Comparison of ENCODE assay signal across 17 cellular contexts in genomic region chr12:98533723-98534251, GRCh38. TPM values are rescaled to one million over a fixed set of nuclear protein-coding genes. Genes with fewer than 3 reads are reported as not detected.
DNase-seq lines count a peak whose midpoint lies in the region; ATAC-seq and TF ChIP-seq lines count a peak whose summit lies in the region.
"Had no signal": no experiment of that assay in that cellular context is flagged by ENCODE, and none has a peak within 500 bp of the region (broad histone marks: within the 10 kb centered on the region; RNA-seq: fewer than 3 reads in every experiment).

No MANE protein-coding gene starts in this region.

- intact Hi-C loops in Caco-2 (cut with micrococcal nuclease; ENCODE audit: unreplicated experiment): loop anchor here (1.0 to 5.0 kb wide), 2 partner anchors 58 to 119 kb away; no protein-coding TSS in a partner anchor
- intact Hi-C loops in left colon (cut with DNase I, micrococcal nuclease): no loop called here

- TF ChIP-seq CTCF in 22Rv1 (IDR thresholded peaks at IDR 0.05) (no peak), Caco-2 (IDR thresholded peaks at IDR 0.05; ENCODE audit: insufficient read depth in 1 of 2, low read depth in 1 of 2, low read length in 1 of 2, severe bottlenecking in 1 of 2, unreplicated experiment in 1 of 2) (no peak), GM10248 (IDR thresholded peaks at IDR 0.05; ENCODE audit: control extremely low read depth, extremely low read depth, low read depth, missing control alignments) (no peak)

- peaks cover 97% of the 10 kb centered on the region for H3K36me3 Mint-ChIP-seq in Caco-2 (ENCODE audit: insufficient read depth, unreplicated experiment)
- H3K36me3 Mint-ChIP-seq in activated naive CD8-positive, alpha-beta T cell treated with anti-CD3 and anti-CD28 coated beads for 36 hours: peaks cover 25% of the 10 kb centered on the region

- H3K27ac ChIP-seq in 22Rv1: peak overlapping the region; percentile 34
- H3K27ac ChIP-seq: BLaER1, brain microvascular endothelial cell had no signal

- H3K9me3 ChIP-seq in Caco-2: no peaks in the 10 kb centered on the region
- H3K9me3 ChIP-seq: BLaER1 had no signal

- H3K36me3 ChIP-seq in Caco-2 (ENCODE audit: control insufficient read depth, insufficient read depth, low read length): peaks cover 2% of the 10 kb centered on the region

- H3K4me3 Mint-ChIP-seq in Caco-2 (ENCODE audit: unreplicated experiment): no peak overlapping the region
- H3K4me3 Mint-ChIP-seq in activated naive CD8-positive, alpha-beta T cell treated with anti-CD3 and anti-CD28 coated beads for 36 hours: no peak overlapping the region
- H3K4me3 Mint-ChIP-seq: mesothelial cell of epicardium had no signal

- peaks cover 19% of the 10 kb centered on the region for H3K4me1 ChIP-seq in Caco-2
- H3K4me1 ChIP-seq: BLaER1 had no signal

- H3K9me3 Mint-ChIP-seq in Caco-2 (ENCODE audit: unreplicated experiment): no peaks in the 10 kb centered on the region
- no peaks in the 10 kb centered on the region for H3K9me3 Mint-ChIP-seq in activated naive CD8-positive, alpha-beta T cell treated with anti-CD3 and anti-CD28 coated beads for 36 hours
- H3K9me3 Mint-ChIP-seq: mesothelial cell of epicardium had no signal

- no TSS peak for BruUV-seq in Caco-2 (replicated peaks; lab: Mats Ljungman, UMichigan)

- peak; percentile 47 to 64 for DNase-seq in Caco-2
- no peak for DNase-seq in activated naive CD8-positive, alpha-beta T cell treated with anti-CD3 and anti-CD28 coated beads for 36 hours
- no peak for DNase-seq in left colon
- DNase-seq in GM10248 (ENCODE audit: extremely low spot score): no peak
- no peak for DNase-seq in NCI-H2107 treated with DMSO at 0.1 percent for 48 hours (lab: John Stamatoyannopoulos, UW; ENCODE audit: unreplicated experiment)
- DNase-seq: activated CD8-positive, alpha-beta memory T cell treated with anti-CD3 and anti-CD28 coated beads for 24 hours; activated effector memory CD4-positive, alpha-beta T cell treated with anti-CD3 and anti-CD28 coated beads, Interleukin-2, amount 50 U/mL, for 16 hours; brain microvascular endothelial cell; DMS79; effector memory CD4-positive, alpha-beta T cell; NCI-H2107; substantia nigra had no signal

- peak; percentile 26 for ATAC-seq in left colon
- no peak for ATAC-seq in GM21423 (IDR thresholded peaks at IDR 0.05; ENCODE audit: unreplicated experiment)
- no peak for ATAC-seq in GM21723 (IDR thresholded peaks at IDR 0.05; ENCODE audit: unreplicated experiment)

- POLR2A ChIA-PET in Caco-2 (lab: Charles Lee): interaction anchor here (0.6 to 0.7 kb wide), 4 partner anchors 13 to 692 kb away, joined by 3 to 4 read pairs (median 3); partner anchors contain the start of genes SLC25A3 and TMPO
- POLR2A ChIA-PET in GM10248 (lab: Yijun Ruan, JAX): no interaction called here

- CTCF ChIA-PET in Caco-2 (lab: Charles Lee): interaction anchor here (0.6 to 1.8 kb wide), 5 partner anchors 12 to 77 kb away, joined by 3 to 11 read pairs (median 4); no protein-coding TSS in a partner anchor
- CTCF ChIA-PET in GM10248 (lab: Yijun Ruan, JAX): interaction anchor here (0.6 to 3.5 kb wide), 8 partner anchors 9 to 120 kb away, joined by 3 to 22 read pairs (median 6); partner anchors contain the start of gene TMPO

- no peaks in the 10 kb centered on the region for H3K27me3 ChIP-seq in Caco-2 (replicated peaks; ENCODE audit: control insufficient read depth, insufficient read depth, low read length)
- H3K27me3 ChIP-seq: BLaER1, brain microvascular endothelial cell had no signal

- no peaks in the 10 kb centered on the region for H3K27me3 Mint-ChIP-seq in Caco-2 (ENCODE audit: insufficient read depth, unreplicated experiment)
- no peaks in the 10 kb centered on the region for H3K27me3 Mint-ChIP-seq in activated naive CD8-positive, alpha-beta T cell treated with anti-CD3 and anti-CD28 coated beads for 36 hours

- no peak overlapping the region for H3K4me3 ChIP-seq in Caco-2 (ENCODE audit: low read depth, low read length)
- H3K4me3 ChIP-seq: BLaER1 had no signal

- peaks cover 4% of the 10 kb centered on the region for H3K4me1 Mint-ChIP-seq in Caco-2 (ENCODE audit: low read depth, unreplicated experiment)
- peaks cover 22% of the 10 kb centered on the region for H3K4me1 Mint-ChIP-seq in activated naive CD8-positive, alpha-beta T cell treated with anti-CD3 and anti-CD28 coated beads for 36 hours
- H3K4me1 Mint-ChIP-seq: mesothelial cell of epicardium had no signal

- peak overlapping the region; percentile 69 for H3K27ac Mint-ChIP-seq in Caco-2 (ENCODE audit: unreplicated experiment)
- H3K27ac Mint-ChIP-seq in activated naive CD8-positive, alpha-beta T cell treated with anti-CD3 and anti-CD28 coated beads for 36 hours: peak overlapping the region; percentile 48
- H3K27ac Mint-ChIP-seq: mesothelial cell of epicardium had no signal

RNA-seq across cellular contexts. Expression of gene TMPO, which starts 18.4 kb away (rescaled TPM):
- total RNA-seq in Caco-2 (2022): 203 and 212 TPM in 2 replicates
- total RNA-seq in activated naive CD8-positive, alpha-beta T cell treated with anti-CD3 and anti-CD28 coated beads for 36 hours: 100 to 1,000 TPM; 322 to 331 TPM
- total RNA-seq in left colon: 10 to 100 TPM; 63.3 to 70.7 TPM

RNA-seq across cellular contexts. Expression of gene SLC25A3, which starts 59.7 kb away (rescaled TPM):
- total RNA-seq in Caco-2 (2022) (888 and 920 TPM in 2 replicates), left colon (100 to 1,000 TPM; 712 to 806 TPM)
- 100 to 1,000 TPM; 762 to 789 TPM for total RNA-seq in activated naive CD8-positive, alpha-beta T cell treated with anti-CD3 and anti-CD28 coated beads for 36 hours

Comparison
In these comparisons a context has a peak if more than half of its experiments do, and no peak if none do; other contexts are left out.
1. DNase-seq: peak in Caco-2 (2 of 2); none in activated naive CD8-positive, alpha-beta T cell treated with anti-CD3 and anti-CD28 coated beads for 36 hours (single experiment), left colon (0 of 2), GM10248 (single experiment) and NCI-H2107 treated with DMSO at 0.1 percent for 48 hours (single experiment).